ENCODE assay signal across 24 cellular contexts in genomic region chr1:207603777-207604176, GRCh38. TPM values are rescaled to one million over a fixed set of nuclear protein-coding genes. Genes with fewer than 3 reads are reported as not detected.
DNase-seq lines count a peak whose midpoint lies in the region; ATAC-seq and TF ChIP-seq lines count a peak whose summit lies in the region.
"Had no signal": no experiment of that assay in that cellular context is flagged by ENCODE, and none has a peak within 500 bp of the region (broad histone marks: within the 10 kb centered on the region; RNA-seq: fewer than 3 reads in every experiment).

No MANE protein-coding gene starts in this region.

- no peaks in the 10 kb centered on the region for H3K9me3 Mint-ChIP-seq in MCF 10A (ENCODE audit: unreplicated experiment)
- H3K9me3 Mint-ChIP-seq in activated naive CD8-positive, alpha-beta T cell treated with anti-CD3 and anti-CD28 coated beads, Interleukin-2, amount 50 U/mL, for 24 hours: no peaks in the 10 kb centered on the region

- H2AFZ ChIP-seq in mammary epithelial cell (ENCODE audit: low read depth, low read length): no peak overlapping the region

- WGBS in mammary epithelial cell (ENCODE audit: low coverage, missing lambda C conversion rate): 69% methylated on average over 6 of the region's 6 CpGs

- in situ Hi-C loops in mammary epithelial cell (cut with MboI; ENCODE audit: low sequenced_read_pairs in 2 of 2): no loop called here

- peaks cover 7% of the 10 kb centered on the region for H3K4me1 ChIP-seq in mammary epithelial cell (ENCODE audit: insufficient read depth, low read length)
- H3K4me1 ChIP-seq: BLaER1, prostate gland had no signal

- H3K27me3 ChIP-seq in mammary epithelial cell (ENCODE audit: insufficient read depth, low read length): no peaks in the 10 kb centered on the region
- H3K27me3 ChIP-seq: adrenal gland, BLaER1 had no signal

- H3K9me3 ChIP-seq in mammary epithelial cell (replicated peaks; ENCODE audit: insufficient read depth, low read length): no peaks in the 10 kb centered on the region
- H3K9me3 ChIP-seq: adrenal gland, BLaER1, prostate gland, SK-N-SH had no signal

- H3K4me1 Mint-ChIP-seq in MCF 10A (ENCODE audit: insufficient read depth, unreplicated experiment): peaks cover 5% of the 10 kb centered on the region
- no peaks in the 10 kb centered on the region for H3K4me1 Mint-ChIP-seq in activated naive CD8-positive, alpha-beta T cell treated with anti-CD3 and anti-CD28 coated beads, Interleukin-2, amount 50 U/mL, for 24 hours
- H3K4me1 Mint-ChIP-seq: mesothelial cell of epicardium had no signal

- H4K20me1 ChIP-seq in mammary epithelial cell (ENCODE audit: insufficient read depth, low read length): no peaks in the 10 kb centered on the region
- H4K20me1 ChIP-seq: BLaER1 had no signal

- BruUV-seq in MCF 10A (replicated peaks; lab: Mats Ljungman, UMichigan) (no TSS peak), mammary epithelial cell (replicated peaks; lab: Mats Ljungman, UMichigan) (no TSS peak)

- intact Hi-C loops in MCF 10A (cut with micrococcal nuclease): no loop called here
- intact Hi-C loops in mammary epithelial cell (cut with micrococcal nuclease): no loop called here

- H3K36me3 Mint-ChIP-seq in MCF 10A (ENCODE audit: insufficient read depth, unreplicated experiment): no peaks in the 10 kb centered on the region
- H3K36me3 Mint-ChIP-seq in activated naive CD8-positive, alpha-beta T cell treated with anti-CD3 and anti-CD28 coated beads, Interleukin-2, amount 50 U/mL, for 24 hours (ENCODE audit: low read depth): no peaks in the 10 kb centered on the region
- H3K36me3 Mint-ChIP-seq: mesothelial cell of epicardium had no signal

- H3K27ac ChIP-seq in mammary epithelial cell (ENCODE audit: insufficient read depth, low read depth, low read length) (no peak overlapping the region), RWPE1 (no peak overlapping the region)
- H3K27ac ChIP-seq: 22Rv1, adrenal gland, BLaER1, prostate gland had no signal

- DNase-seq in MCF 10A (ENCODE audit: unreplicated experiment): peak; percentile 82
- no peak for DNase-seq in mammary epithelial cell
- peak; percentile 12 for DNase-seq in RWPE1 (ENCODE audit: low spot score)
- peak; percentile 24 for DNase-seq in fibroblast of villous mesenchyme (ENCODE audit: low read depth)
- DNase-seq in activated naive CD8-positive, alpha-beta T cell treated with anti-CD3 and anti-CD28 coated beads, Interleukin-2, amount 50 U/mL, for 24 hours: no peak
- DNase-seq in hypothalamus (lab: John Stamatoyannopoulos, UW): no peak
- DNase-seq: activated CD4-positive, alpha-beta T cell treated with anti-CD3 and anti-CD28 coated beads for 4 hours; central memory CD4-positive, alpha-beta T cell; KBM-7; kidney glomerular epithelial cell; NCI-H1092 treated with DMSO at 0.1 percent for 48 hours; NCI-H2081 treated with DMSO at 0.1 percent for 48 hours; NCI-H526; SK-N-SH had no signal

- H3K4me3 Mint-ChIP-seq in MCF 10A (ENCODE audit: unreplicated experiment): no peak overlapping the region
- no peak overlapping the region for H3K4me3 Mint-ChIP-seq in activated naive CD8-positive, alpha-beta T cell treated with anti-CD3 and anti-CD28 coated beads, Interleukin-2, amount 50 U/mL, for 24 hours
- H3K4me3 Mint-ChIP-seq: mesothelial cell of epicardium had no signal

- H3K4me3 ChIP-seq in mammary epithelial cell (replicated peaks in 1 of 3; ENCODE audit: insufficient read depth in 1 of 3, low read depth in 2 of 3, low read length in 3 of 3) (no peak overlapping the region), fibroblast of villous mesenchyme (ENCODE audit: low read depth, low read length) (no peak overlapping the region)
- H3K4me3 ChIP-seq: adrenal gland, BLaER1, prostate gland had no signal

- CTCF ChIA-PET in MCF 10A (lab: Yijun Ruan, JAX) (interaction anchor here (0.5 to 5.1 kb wide), 4 partner anchors 14 to 125 kb away, joined by 4 to 52 read pairs (median 14); no protein-coding TSS in a partner anchor), mammary epithelial cell (lab: Charles Lee; ENCODE audit: low non-redundant PET) (no interaction called here), RWPE1 (lab: Yijun Ruan, JAX) (interaction anchor here (0.7 kb wide), 1 partner anchor 69 kb away, joined by 3 read pairs; no protein-coding TSS in a partner anchor)

- no peaks in the 10 kb centered on the region for H3K36me3 ChIP-seq in mammary epithelial cell (ENCODE audit: insufficient read depth, low read length)
- H3K36me3 ChIP-seq: adrenal gland, BLaER1, prostate gland had no signal

- POLR2A ChIA-PET in MCF 10A (lab: Yijun Ruan, JAX): interaction anchor here (0.9 kb wide), 1 partner anchor 19 kb away, joined by 3 read pairs; no protein-coding TSS in a partner anchor
- POLR2A ChIA-PET in RWPE1 (lab: Yijun Ruan, JAX; ENCODE audit: low non-redundant PET): no interaction called here

- no peak overlapping the region for H3K27ac Mint-ChIP-seq in MCF 10A (ENCODE audit: low read depth, unreplicated experiment)
- no peak overlapping the region for H3K27ac Mint-ChIP-seq in activated naive CD8-positive, alpha-beta T cell treated with anti-CD3 and anti-CD28 coated beads, Interleukin-2, amount 50 U/mL, for 24 hours
- H3K27ac Mint-ChIP-seq: mesothelial cell of epicardium had no signal

- H3K27me3 Mint-ChIP-seq in MCF 10A (ENCODE audit: insufficient read depth, unreplicated experiment): peaks cover 63% of the 10 kb centered on the region
- H3K27me3 Mint-ChIP-seq in activated naive CD8-positive, alpha-beta T cell treated with anti-CD3 and anti-CD28 coated beads, Interleukin-2, amount 50 U/mL, for 24 hours: no peaks in the 10 kb centered on the region

- dilution Hi-C loops in mammary epithelial cell (cut with HindIII; ENCODE audit: low sequenced_read_pairs): no loop called here

- TF ChIP-seq CTCF in MCF 10A (IDR thresholded peaks at IDR 0.05; ENCODE audit: unreplicated experiment) (no peak), mammary epithelial cell (conservative IDR thresholded peaks at IDR 0.05 in 1 of 2, IDR thresholded peaks at IDR 0.05 in 1 of 2; ENCODE audit: extremely low read depth in 1 of 2, insufficient read depth in 1 of 2, low read depth in 1 of 2, low read length in 2 of 2) (no peak), RWPE1 (conservative IDR thresholded peaks at IDR 0.05; ENCODE audit: low read depth) (no peak), fibroblast of villous mesenchyme (IDR thresholded peaks at IDR 0.05; ENCODE audit: insufficient read depth, low read depth, low read length) (no peak)

- H3K9ac ChIP-seq in mammary epithelial cell (ENCODE audit: insufficient read depth, low read length): no peak overlapping the region
- H3K9ac ChIP-seq: BLaER1, SK-N-SH had no signal

- H3K79me2 ChIP-seq in mammary epithelial cell (ENCODE audit: insufficient read depth, low read length): no peaks in the 10 kb centered on the region

- ATAC-seq in GM18498 (IDR thresholded peaks at IDR 0.05; ENCODE audit: unreplicated experiment) (no peak), GM18909 (IDR thresholded peaks at IDR 0.05; ENCODE audit: poor library complexity, unreplicated experiment) (no peak)
- ATAC-seq in activated naive CD8-positive, alpha-beta T cell treated with anti-CD3 and anti-CD28 coated beads, Interleukin-2, amount 50 U/mL, for 24 hours: no peak

- no peak overlapping the region for H3K4me2 ChIP-seq in mammary epithelial cell (ENCODE audit: insufficient read depth, low read depth, low read length)
- H3K4me2 ChIP-seq: BLaER1, SK-N-SH had no signal

RNA-seq across cellular contexts. Expression of gene CR1L, which starts 41.2 kb away (rescaled TPM):
- total RNA-seq in MCF 10A (2022): not detected in 2 replicates
- total RNA-seq in mammary epithelial cell: not detected
- not detected for polyA plus RNA-seq in mammary epithelial cell
- polyA minus RNA-seq in mammary epithelial cell: not detected
- not detected in 2 replicates for total RNA-seq in fibroblast of villous mesenchyme
- total RNA-seq: mesothelial cell of epicardium, OCI-LY7, prostate gland, temporal lobe had no signal
- polyA plus RNA-seq: neural cell, SK-N-SH had no signal

Comparison
In these comparisons a context has a peak if more than half of its experiments do, and no peak if none do; other contexts are left out.
1. DNase-seq: peak in MCF 10A (single experiment), RWPE1 (single experiment) and fibroblast of villous mesenchyme (single experiment); none in mammary epithelial cell (single experiment), activated naive CD8-positive, alpha-beta T cell treated with anti-CD3 and anti-CD28 coated beads, Interleukin-2, amount 50 U/mL, for 24 hours (single experiment) and hypothalamus (0 of 51).